ENCODE assay signal across 9 cellular contexts in genomic region chr1:20551945-20552727, GRCh38. TPM values are rescaled to one million over a fixed set of nuclear protein-coding genes. Genes with fewer than 3 reads are reported as not detected.
DNase-seq lines count a peak whose midpoint lies in the region; ATAC-seq, FAIRE-seq and TF ChIP-seq lines count a peak whose summit lies in the region.
"Had no signal": no experiment of that assay in that cellular context is flagged by ENCODE, and none has a peak within 500 bp of the region (broad histone marks: within the 10 kb centered on the region; RNA-seq: fewer than 3 reads in every experiment).

Gene FAM43B, plus strand, starts transcription at chr1:20552573. Its CDS starts 401 bp downstream, at chr1:20552974.

- no peak within 1 kb of the TSS for H3K27ac ChIP-seq in astrocyte (ENCODE audit: low read depth, low read length)
- H3K27ac ChIP-seq in iPS-20b (ENCODE audit: low read length), result no peak within 1 kb of the TSS

- DNase-seq in activated T-cell treated with anti-CD3 and anti-CD28 coated beads for 48 hours (ENCODE audit: low read depth), result peak; percentile 6
- no peak for DNase-seq in activated T-cell treated with anti-CD3 and anti-CD28 coated beads for 4 hours
- DNase-seq in astrocyte (ENCODE audit: low read depth), result peak; percentile 38
- DNase-seq in stimulated activated naive B cell treated with anti-CD40 and anti-IgM and Interleukin-4, amounts not matched to agents 10 μg/mL and 1 μg/mL and 100 μg/mL, for 72 hours, result no peak
- DNase-seq in GM10248 (ENCODE audit: extremely low spot score), result no peak
- DNase-seq: activated B cell treated with CpG ODN at 0.5 μM for 24 hours had no signal

- no peaks in the 10 kb centered on the region for H4K20me1 ChIP-seq in astrocyte (ENCODE audit: insufficient read depth, low read length)

- no peaks in the 10 kb centered on the region for H3K9me3 Mint-ChIP-seq in astrocyte (ENCODE audit: unreplicated experiment)
- no peaks in the 10 kb centered on the region for H3K9me3 Mint-ChIP-seq in stimulated activated naive B cell treated with anti-CD40 and anti-IgM and Interleukin-4, amounts not matched to agents 10 μg/mL and 1 μg/mL and 100 μg/mL, for 72 hours
- H3K9me3 Mint-ChIP-seq: activated B cell treated with CpG ODN at 0.5 μM for 24 hours had no signal

- H3K4me2 ChIP-seq in astrocyte (ENCODE audit: low read length), result peak within 1 kb of the TSS; percentile 80

- H3K4me1 Mint-ChIP-seq in astrocyte (ENCODE audit: low read depth, unreplicated experiment), result no peaks in the 10 kb centered on the region
- H3K4me1 Mint-ChIP-seq in stimulated activated naive B cell treated with anti-CD40 and anti-IgM and Interleukin-4, amounts not matched to agents 10 μg/mL and 1 μg/mL and 100 μg/mL, for 72 hours, result peaks cover 6 to 11% of the 10 kb centered on the region in 2 donors

- peak; percentile 60 to 63 for ATAC-seq in stimulated activated naive B cell treated with anti-CD40 and anti-IgM and Interleukin-4, amounts not matched to agents 10 μg/mL and 1 μg/mL and 100 μg/mL, for 72 hours (replicated peaks)
- ATAC-seq in HG03025 (IDR thresholded peaks at IDR 0.05; ENCODE audit: low FRiP score, unreplicated experiment) (no peak), HG02678 (IDR thresholded peaks at IDR 0.05; ENCODE audit: unreplicated experiment) (no peak)

- H3K79me2 ChIP-seq in astrocyte (ENCODE audit: insufficient read depth, low read length), result no peaks in the 10 kb centered on the region

- no peaks in the 10 kb centered on the region for H3K36me3 Mint-ChIP-seq in astrocyte (ENCODE audit: low read depth, unreplicated experiment)
- H3K36me3 Mint-ChIP-seq in stimulated activated naive B cell treated with anti-CD40 and anti-IgM and Interleukin-4, amounts not matched to agents 10 μg/mL and 1 μg/mL and 100 μg/mL, for 72 hours, result no peaks in the 10 kb centered on the region

- POLR2A ChIA-PET in GM10248 (lab: Yijun Ruan, JAX), result no interaction called here

- no peaks in the 10 kb centered on the region for H3K36me3 ChIP-seq in astrocyte (ENCODE audit: insufficient read depth, low read length)
- H3K36me3 ChIP-seq in iPS-20b (ENCODE audit: insufficient read depth, low read depth, low read length), result no peaks in the 10 kb centered on the region

- peak within 1 kb of the TSS; percentile 60 for H3K4me3 Mint-ChIP-seq in astrocyte (ENCODE audit: unreplicated experiment)
- no peak within 1 kb of the TSS for H3K4me3 Mint-ChIP-seq in stimulated activated naive B cell treated with anti-CD40 and anti-IgM and Interleukin-4, amounts not matched to agents 10 μg/mL and 1 μg/mL and 100 μg/mL, for 72 hours
- H3K4me3 Mint-ChIP-seq: activated B cell treated with CpG ODN at 0.5 μM for 24 hours had no signal

- H3K9ac ChIP-seq in astrocyte (ENCODE audit: low read length) (no peak within 1 kb of the TSS), iPS-20b (ENCODE audit: low read depth, low read length) (peak within 1 kb of the TSS; percentile 65; the same call in 1 of the 2 replicates)

- TF ChIP-seq CTCF in astrocyte (IDR thresholded peaks at IDR 0.05; ENCODE audit: insufficient read depth, low read depth, low read length) (no peak), GM10248 (IDR thresholded peaks at IDR 0.05; ENCODE audit: control extremely low read depth, extremely low read depth, low read depth, missing control alignments) (no peak)

- H3K27me3 ChIP-seq in astrocyte (ENCODE audit: insufficient read depth, low read length), result peaks cover 49% of the 10 kb centered on the region
- peaks cover 74% of the 10 kb centered on the region for H3K27me3 ChIP-seq in iPS-20b (ENCODE audit: insufficient read depth, low read length)

- peak within 1 kb of the TSS; percentile 69 for H2AFZ ChIP-seq in astrocyte (ENCODE audit: low read depth, low read length)

- H3K9me3 ChIP-seq in astrocyte (ENCODE audit: insufficient read depth, low read depth, low read length), result no peaks in the 10 kb centered on the region
- H3K9me3 ChIP-seq in iPS-20b (ENCODE audit: insufficient read depth, low read depth, low read length), result no peaks in the 10 kb centered on the region

- H3K27ac Mint-ChIP-seq in astrocyte (ENCODE audit: unreplicated experiment), result no peak within 1 kb of the TSS
- no peak within 1 kb of the TSS for H3K27ac Mint-ChIP-seq in stimulated activated naive B cell treated with anti-CD40 and anti-IgM and Interleukin-4, amounts not matched to agents 10 μg/mL and 1 μg/mL and 100 μg/mL, for 72 hours
- H3K27ac Mint-ChIP-seq: activated B cell treated with CpG ODN at 0.5 μM for 24 hours had no signal

- peaks cover 51% of the 10 kb centered on the region for H3K27me3 Mint-ChIP-seq in astrocyte (ENCODE audit: low read depth, unreplicated experiment)
- peaks cover 18 to 49% of the 10 kb centered on the region in 2 donors for H3K27me3 Mint-ChIP-seq in stimulated activated naive B cell treated with anti-CD40 and anti-IgM and Interleukin-4, amounts not matched to agents 10 μg/mL and 1 μg/mL and 100 μg/mL, for 72 hours

- peak within 1 kb of the TSS; percentile 34 for H3K4me3 ChIP-seq in astrocyte (ENCODE audit: insufficient read depth, low read depth, low read length)
- H3K4me3 ChIP-seq in iPS-20b (ENCODE audit: low read length), result peak within 1 kb of the TSS; percentile 77

- H3K4me1 ChIP-seq in astrocyte (ENCODE audit: insufficient read depth, low read length) (no peaks in the 10 kb centered on the region), iPS-20b (ENCODE audit: insufficient read depth, low read length) (no peaks in the 10 kb centered on the region)

- CTCF ChIA-PET in GM10248 (lab: Yijun Ruan, JAX), result no interaction called here

- FAIRE-seq in astrocyte (lab: Jason Lieb, UNC), result no peak

RNA-seq across cellular contexts. Expression of gene FAM43B, which starts in this region (rescaled TPM):
- 0.22 and 0.27 TPM in 2 replicates for total RNA-seq in astrocyte
- total RNA-seq: activated B cell treated with CpG ODN at 0.5 μM for 24 hours had no signal

Comparison
In these comparisons a context has a peak if more than half of its experiments do, and no peak if none do; other contexts are left out.
1. Peak in DNase-seq, H3K4me3 ChIP-seq and H3K4me2 ChIP-seq in astrocyte; RNA of the gene not detected or under 1 TPM.
2. ATAC-seq: peak in stimulated activated naive B cell treated with anti-CD40 and anti-IgM and Interleukin-4, amounts not matched to agents 10 μg/mL and 1 μg/mL and 100 μg/mL, for 72 hours (2 of 2); none in HG03025 (single experiment) and HG02678 (single experiment).